ENCODE assay signal across 11 cellular contexts in the genomic region with DNA sequence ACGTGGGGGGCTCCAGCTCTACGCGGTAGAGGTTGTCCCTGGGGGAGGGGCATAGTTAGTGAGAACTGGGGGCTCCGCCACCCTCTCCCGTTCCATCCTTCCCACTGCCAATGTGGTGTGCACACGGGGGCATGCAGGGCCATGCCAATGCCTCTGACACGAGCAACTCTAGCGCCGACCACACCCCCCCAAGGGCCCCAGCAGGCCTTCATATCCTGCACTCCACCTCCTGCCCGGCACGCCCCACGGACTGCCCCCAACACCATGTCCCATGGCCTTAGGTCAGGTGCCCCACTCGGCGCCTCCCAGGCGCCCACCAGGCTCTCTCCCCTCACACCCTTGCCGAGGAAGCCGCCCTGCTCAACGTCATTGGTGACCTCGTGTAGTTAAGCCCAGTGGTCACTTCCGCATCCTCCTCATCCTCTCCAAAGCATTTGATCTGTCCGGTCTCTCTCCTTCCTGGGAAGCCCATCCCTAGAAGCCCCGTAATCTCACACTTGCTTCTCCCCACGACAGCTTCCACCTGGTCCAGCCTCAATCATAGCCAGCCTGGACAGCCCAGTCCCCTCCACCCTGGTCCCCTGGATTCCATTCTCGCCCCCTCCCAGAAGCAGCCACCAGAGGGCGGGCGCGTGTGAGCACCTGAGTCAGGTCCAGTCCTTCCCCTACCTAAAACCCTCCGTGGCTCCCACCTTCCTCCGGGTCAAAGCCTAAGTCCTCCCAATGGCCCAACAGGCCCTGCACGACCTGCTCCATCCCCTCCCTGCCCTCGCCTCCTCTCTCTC. TPM values are rescaled to one million over a fixed set of nuclear protein-coding genes. Genes with fewer than 3 reads are reported as not detected.
DNase-seq lines count a peak whose midpoint lies in the region; ATAC-seq and TF ChIP-seq lines count a peak whose summit lies in the region.
"Had no signal": no experiment of that assay in that cellular context is flagged by ENCODE, and none has a peak within 500 bp of the region (broad histone marks: within the 10 kb centered on the region; RNA-seq: fewer than 3 reads in every experiment).

No MANE protein-coding gene starts in this region.

- H3K27me3 ChIP-seq in PC-3 (ENCODE audit: low read length) (no peaks in the 10 kb centered on the region), osteoblast (ENCODE audit: insufficient read depth, low read length) (no peaks in the 10 kb centered on the region)

- H3K36me3 ChIP-seq in PC-3 (ENCODE audit: low read depth, low read length) (no peaks in the 10 kb centered on the region), osteoblast (ENCODE audit: insufficient read depth, low read length) (no peaks in the 10 kb centered on the region)

- H4K20me1 ChIP-seq in PC-3 (ENCODE audit: low read length) (no peaks in the 10 kb centered on the region), osteoblast (ENCODE audit: insufficient read depth, low read length) (no peaks in the 10 kb centered on the region)

- H3K4me3 ChIP-seq in PC-3 (ENCODE audit: low read length) (no peak overlapping the region), osteoblast (ENCODE audit: insufficient read depth, low read length) (no peak overlapping the region)

- no peak overlapping the region for H3K27ac Mint-ChIP-seq in activated naive CD8-positive, alpha-beta T cell treated with anti-CD3 and anti-CD28 coated beads, Interleukin-2, amount 10 ng/mL, durations not matched to agents 7 days and 5 days
- no peak overlapping the region for H3K27ac Mint-ChIP-seq in activated naive CD8-positive, alpha-beta T cell treated with anti-CD3 and anti-CD28 coated beads for 36 hours

- ATAC-seq in activated naive CD8-positive, alpha-beta T cell treated with anti-CD3 and anti-CD28 coated beads, Interleukin-2, amount 10 ng/mL, durations not matched to agents 7 days and 5 days (ENCODE audit: low read depth), result peak; percentile 34
- ATAC-seq in PC-3 (peak; percentile 25), HG02852 (IDR thresholded peaks at IDR 0.05; ENCODE audit: unreplicated experiment) (no peak)
- ATAC-seq in stimulated activated naive CD8-positive, alpha-beta T cell treated with anti-CD3 and anti-CD28 coated beads, Interleukin-15, Interleukin-2, amounts not matched to agents 100 U/mL and 50 U/mL, for 24 hours, result no peak

- H3K79me2 ChIP-seq in PC-3 (ENCODE audit: low read length), result no peaks in the 10 kb centered on the region
- no peaks in the 10 kb centered on the region for H3K79me2 ChIP-seq in osteoblast (ENCODE audit: insufficient read depth, low read length)

- CTCF ChIA-PET in PC-3 (lab: Charles Lee), result no interaction called here

- no peak overlapping the region for H3K9ac ChIP-seq in PC-3 (ENCODE audit: low read length)

- H3K9me3 ChIP-seq in PC-3 (ENCODE audit: low read length) (no peaks in the 10 kb centered on the region), osteoblast (ENCODE audit: low read depth, low read length) (no peaks in the 10 kb centered on the region)

- no peaks in the 10 kb centered on the region for H3K36me3 Mint-ChIP-seq in activated naive CD8-positive, alpha-beta T cell treated with anti-CD3 and anti-CD28 coated beads, Interleukin-2, amount 10 ng/mL, durations not matched to agents 7 days and 5 days
- no peaks in the 10 kb centered on the region for H3K36me3 Mint-ChIP-seq in activated naive CD8-positive, alpha-beta T cell treated with anti-CD3 and anti-CD28 coated beads for 36 hours

- H3K27ac ChIP-seq in PC-3 (ENCODE audit: low read length) (no peak overlapping the region), osteoblast (ENCODE audit: low read depth, low read length) (no peak overlapping the region)
- H3K27ac ChIP-seq: SK-N-MC had no signal

- H2AFZ ChIP-seq in PC-3 (ENCODE audit: low read length) (no peak overlapping the region), osteoblast (ENCODE audit: low read length) (no peak overlapping the region)

- TF ChIP-seq CTCF in PC-3 (conservative IDR thresholded peaks at IDR 0.05; ENCODE audit: low read depth, low read length) (peak; percentile 66), osteoblast (IDR thresholded peaks at IDR 0.05; ENCODE audit: extremely low read depth, low read depth, low read length) (no peak)

- intact Hi-C loops in PC-3 (cut with micrococcal nuclease), result no loop called here

- H3K4me3 Mint-ChIP-seq in activated naive CD8-positive, alpha-beta T cell treated with anti-CD3 and anti-CD28 coated beads, Interleukin-2, amount 10 ng/mL, durations not matched to agents 7 days and 5 days, result no peak overlapping the region
- H3K4me3 Mint-ChIP-seq in activated naive CD8-positive, alpha-beta T cell treated with anti-CD3 and anti-CD28 coated beads for 36 hours, result no peak overlapping the region

- peaks cover 1% of the 10 kb centered on the region for H3K27me3 Mint-ChIP-seq in activated naive CD8-positive, alpha-beta T cell treated with anti-CD3 and anti-CD28 coated beads, Interleukin-2, amount 10 ng/mL, durations not matched to agents 7 days and 5 days
- peaks cover 3% of the 10 kb centered on the region for H3K27me3 Mint-ChIP-seq in activated naive CD8-positive, alpha-beta T cell treated with anti-CD3 and anti-CD28 coated beads for 36 hours

- no TSS peak for BruUV-seq in PC-3 (replicated peaks; lab: Mats Ljungman, UMichigan)

- no peaks in the 10 kb centered on the region for H3F3A ChIP-seq in PC-3 (ENCODE audit: low read length, unreplicated experiment)

- H3K9me2 ChIP-seq in PC-3 (replicated peaks; ENCODE audit: low read length), result no peaks in the 10 kb centered on the region

- H3K4me2 ChIP-seq in PC-3 (ENCODE audit: low read length) (no peak overlapping the region), osteoblast (ENCODE audit: insufficient read depth, low read length) (no peak overlapping the region)

- POLR2A ChIA-PET in activated naive CD8-positive, alpha-beta T cell treated with anti-CD3 and anti-CD28 coated beads, Interleukin-2, amount 10 ng/mL, durations not matched to agents 7 days and 5 days (lab: Charles Lee), result interaction anchor here (0.5 kb wide), 1 partner anchor 1352 kb away, joined by 4 read pairs; no protein-coding TSS in a partner anchor
- POLR2A ChIA-PET in PC-3 (lab: Charles Lee; ENCODE audit: unreplicated experiment), result no interaction called here

- H3K4me1 ChIP-seq in PC-3 (ENCODE audit: insufficient read depth, low read length) (0 out of 2 replicates have a peak, but pooled peaks cover 5% of the 10 kb centered on the region), osteoblast (ENCODE audit: insufficient read depth, low read length) (no peaks in the 10 kb centered on the region)

- no peaks in the 10 kb centered on the region for H3K9me3 Mint-ChIP-seq in activated naive CD8-positive, alpha-beta T cell treated with anti-CD3 and anti-CD28 coated beads, Interleukin-2, amount 10 ng/mL, durations not matched to agents 7 days and 5 days
- H3K9me3 Mint-ChIP-seq in activated naive CD8-positive, alpha-beta T cell treated with anti-CD3 and anti-CD28 coated beads for 36 hours, result no peaks in the 10 kb centered on the region

- DNase-seq in activated naive CD8-positive, alpha-beta T cell treated with anti-CD3 and anti-CD28 coated beads, Interleukin-2, amount 10 ng/mL, durations not matched to agents 7 days and 5 days, result peak; percentile 51
- DNase-seq in activated naive CD8-positive, alpha-beta T cell treated with anti-CD3 and anti-CD28 coated beads for 36 hours, result no peak
- DNase-seq in PC-3 (peak; percentile 59), dermis blood vessel endothelial cell (peak; percentile 75), T-helper 9 cell (no peak), osteoblast (ENCODE audit: insufficient read length, low spot score, missing footprints) (no peak)
- DNase-seq in stimulated activated naive CD8-positive, alpha-beta T cell treated with anti-CD3 and anti-CD28 coated beads, Interleukin-15, Interleukin-2, amounts not matched to agents 100 U/mL and 50 U/mL, for 24 hours, result peak; percentile 48
- DNase-seq: C1 segment of cervical spinal cord had no signal

- H3K4me1 Mint-ChIP-seq in activated naive CD8-positive, alpha-beta T cell treated with anti-CD3 and anti-CD28 coated beads, Interleukin-2, amount 10 ng/mL, durations not matched to agents 7 days and 5 days, result no peaks in the 10 kb centered on the region
- H3K4me1 Mint-ChIP-seq in activated naive CD8-positive, alpha-beta T cell treated with anti-CD3 and anti-CD28 coated beads for 36 hours, result no peaks in the 10 kb centered on the region

RNA-seq across cellular contexts. Expression of a gene that starts 2.1 kb away (rescaled TPM):
- total RNA-seq in activated naive CD8-positive, alpha-beta T cell treated with anti-CD3 and anti-CD28 coated beads, Interleukin-2, amount 10 ng/mL, durations not matched to agents 7 days and 5 days, result 1 to 10 TPM in 1 of 2 experiments, under 1 TPM in 1; 1.00 to 1.3 TPM
- not detected for total RNA-seq in activated naive CD8-positive, alpha-beta T cell treated with anti-CD3 and anti-CD28 coated beads for 36 hours
- 7.3 and 9.0 TPM in 2 replicates for total RNA-seq in PC-3 (2014; rRNA removed)
- total RNA-seq in dermis blood vessel endothelial cell, result 143 and 209 TPM in 2 replicates
- 0.29 and 0.36 TPM in 2 replicates for total RNA-seq in osteoblast

RNA-seq across cellular contexts. Expression of a gene that starts 17.5 kb away (rescaled TPM):
- total RNA-seq in activated naive CD8-positive, alpha-beta T cell treated with anti-CD3 and anti-CD28 coated beads, Interleukin-2, amount 10 ng/mL, durations not matched to agents 7 days and 5 days, result not detected
- total RNA-seq in activated naive CD8-positive, alpha-beta T cell treated with anti-CD3 and anti-CD28 coated beads for 36 hours, result under 1 TPM; 0.19 to 0.38 TPM
- total RNA-seq in PC-3 (2014; rRNA removed) (0.23 and 0.51 TPM in 2 replicates), dermis blood vessel endothelial cell (1.2 and 1.6 TPM in 2 replicates), osteoblast (not detected in 2 replicates)
- total RNA-seq: fibroblast of lung had no signal

RNA-seq across cellular contexts. Expression of a gene that starts 22.4 kb away (rescaled TPM):
- 1 to 10 TPM in 1 of 2 experiments, under 1 TPM in 1; 0.37 to 1.1 TPM for total RNA-seq in activated naive CD8-positive, alpha-beta T cell treated with anti-CD3 and anti-CD28 coated beads, Interleukin-2, amount 10 ng/mL, durations not matched to agents 7 days and 5 days
- total RNA-seq in activated naive CD8-positive, alpha-beta T cell treated with anti-CD3 and anti-CD28 coated beads for 36 hours, result under 1 TPM; 0.32 to 0.56 TPM
- total RNA-seq in PC-3 (2014; rRNA removed) (1.2 and 3.3 TPM in 2 replicates), dermis blood vessel endothelial cell (4.7 and 11.7 TPM in 2 replicates), osteoblast (0.36 TPM in 1 of 2 replicates, not detected in the other)
- total RNA-seq: fibroblast of lung had no signal

RNA-seq across cellular contexts. Expression of a gene that starts 39.1 kb away (rescaled TPM):
- under 1 TPM; 0.06 to 0.11 TPM for total RNA-seq in activated naive CD8-positive, alpha-beta T cell treated with anti-CD3 and anti-CD28 coated beads, Interleukin-2, amount 10 ng/mL, durations not matched to agents 7 days and 5 days
- total RNA-seq in activated naive CD8-positive, alpha-beta T cell treated with anti-CD3 and anti-CD28 coated beads for 36 hours, result not detected
- total RNA-seq in PC-3 (2014; rRNA removed) (9.1 and 9.8 TPM in 2 replicates), dermis blood vessel endothelial cell (1.1 and 1.5 TPM in 2 replicates), osteoblast (under 0.01 TPM in 2 replicates)

Comparison
In these comparisons a context has a peak if more than half of its experiments do, and no peak if none do; other contexts are left out.
1. DNase-seq: peak in activated naive CD8-positive, alpha-beta T cell treated with anti-CD3 and anti-CD28 coated beads, Interleukin-2, amount 10 ng/mL, durations not matched to agents 7 days and 5 days (single experiment), PC-3 (single experiment), dermis blood vessel endothelial cell (single experiment) and stimulated activated naive CD8-positive, alpha-beta T cell treated with anti-CD3 and anti-CD28 coated beads, Interleukin-15, Interleukin-2, amounts not matched to agents 100 U/mL and 50 U/mL, for 24 hours (single experiment); none in activated naive CD8-positive, alpha-beta T cell treated with anti-CD3 and anti-CD28 coated beads for 36 hours (single experiment), T-helper 9 cell (single experiment) and osteoblast (single experiment).
2. ATAC-seq: peak in activated naive CD8-positive, alpha-beta T cell treated with anti-CD3 and anti-CD28 coated beads, Interleukin-2, amount 10 ng/mL, durations not matched to agents 7 days and 5 days (single experiment) and PC-3 (single experiment); none in stimulated activated naive CD8-positive, alpha-beta T cell treated with anti-CD3 and anti-CD28 coated beads, Interleukin-15, Interleukin-2, amounts not matched to agents 100 U/mL and 50 U/mL, for 24 hours (single experiment) and HG02852 (single experiment).
3. RNA of a gene that starts 2.1 kb away (total RNA-seq): 143 to 209 TPM in dermis blood vessel endothelial cell; 7.3 to 9.0 TPM in PC-3, 1.00 to 1.3 TPM in activated naive CD8-positive, alpha-beta T cell treated with anti-CD3 and anti-CD28 coated beads, Interleukin-2, amount 10 ng/mL, durations not matched to agents 7 days and 5 days, 0.29 to 0.36 TPM in osteoblast and not detected in activated naive CD8-positive, alpha-beta T cell treated with anti-CD3 and anti-CD28 coated beads for 36 hours; every median in the first group is over 10 times any median in the second.